12 cellular contexts compared by ENCODE assay signal in the genomic region with DNA sequence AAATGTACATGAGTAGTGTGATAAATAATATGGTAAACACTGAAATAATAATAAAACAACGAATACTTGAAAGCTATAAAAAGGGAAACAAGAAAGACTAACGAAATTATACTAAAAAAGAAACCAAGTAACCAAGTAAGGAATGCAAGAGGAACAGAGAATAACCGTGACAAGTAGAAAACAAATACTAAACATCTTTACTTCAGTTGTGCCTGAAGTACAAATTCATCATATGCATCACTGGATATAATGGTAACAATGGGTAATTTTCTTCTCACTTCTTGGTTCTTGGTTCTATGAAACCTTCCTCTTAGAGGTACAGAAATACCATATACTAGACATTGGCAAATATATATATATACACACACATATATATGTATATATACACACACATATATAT.
DNase-seq lines count a peak whose midpoint lies in the region; ATAC-seq and TF ChIP-seq lines count a peak whose summit lies in the region.
"Had no signal": no experiment of that assay in that cellular context is flagged by ENCODE, and none has a peak within 500 bp of the region (broad histone marks: within the 10 kb centered on the region; RNA-seq: fewer than 3 reads in every experiment).

No MANE protein-coding gene starts in this region.

- ATAC-seq in GM18868 (IDR thresholded peaks at IDR 0.05; ENCODE audit: unreplicated experiment) (peak; percentile 96), GM21576 (IDR thresholded peaks at IDR 0.05; ENCODE audit: unreplicated experiment) (peak; percentile 90), HG03095 (IDR thresholded peaks at IDR 0.05; ENCODE audit: unreplicated experiment) (peak; percentile 95), activated B cell treated with CpG ODN at 0.5 μM for 24 hours (ENCODE audit: low read depth) (peak; percentile 37)
- ATAC-seq: naive thymus-derived CD8-positive, alpha-beta T cell had no signal

- H3K27ac Mint-ChIP-seq in activated B cell treated with CpG ODN at 0.5 μM for 24 hours, result no peak overlapping the region
- H3K27ac Mint-ChIP-seq: activated naive CD8-positive, alpha-beta T cell had no signal

- peaks cover 4% of the 10 kb centered on the region for H3K27me3 Mint-ChIP-seq in activated B cell treated with CpG ODN at 0.5 μM for 24 hours
- H3K27me3 Mint-ChIP-seq: activated naive CD8-positive, alpha-beta T cell; naive thymus-derived CD8-positive, alpha-beta T cell had no signal

- no peaks in the 10 kb centered on the region for H3K36me3 Mint-ChIP-seq in activated B cell treated with CpG ODN at 0.5 μM for 24 hours (ENCODE audit: low read depth)
- H3K36me3 Mint-ChIP-seq: activated naive CD8-positive, alpha-beta T cell had no signal

- DNase-seq in activated B cell treated with CpG ODN at 0.5 μM for 24 hours (no peak), epidermal melanocyte (ENCODE audit: insufficient read length, low spot score) (no peak), NCI-H524 treated with DMSO at 0.1 percent for 48 hours (lab: John Stamatoyannopoulos, UW) (no peak), NCI-H2081 (lab: John Stamatoyannopoulos, UW) (no peak)
- DNase-seq in activated CD4-positive, CD25-positive, alpha-beta regulatory T cell treated with anti-CD3 and anti-CD28 coated beads, Interleukin-2, amount 50 U/mL, for 72 hours, result no peak
- DNase-seq: kidney; naive thymus-derived CD8-positive, alpha-beta T cell; NCI-H510A had no signal

- POLR2A ChIA-PET in activated B cell treated with CpG ODN at 0.5 μM for 24 hours (lab: Charles Lee), result no interaction called here

- H3K9me3 Mint-ChIP-seq in activated B cell treated with CpG ODN at 0.5 μM for 24 hours, result peaks cover 2% of the 10 kb centered on the region

- peaks cover 22% of the 10 kb centered on the region for H3K4me1 Mint-ChIP-seq in activated B cell treated with CpG ODN at 0.5 μM for 24 hours

- CTCF ChIA-PET in activated B cell treated with CpG ODN at 0.5 μM for 24 hours (lab: Charles Lee), result no interaction called here

- no peak for TF ChIP-seq CTCF in activated B cell treated with CpG ODN at 0.5 μM for 24 hours (IDR thresholded peaks at IDR 0.05)

- intact Hi-C loops in activated B cell treated with CpG ODN at 0.5 μM for 24 hours (cut with micrococcal nuclease), result no loop called here

- H3K4me3 Mint-ChIP-seq in activated B cell treated with CpG ODN at 0.5 μM for 24 hours, result no peak overlapping the region
- H3K4me3 Mint-ChIP-seq: activated naive CD8-positive, alpha-beta T cell; naive thymus-derived CD8-positive, alpha-beta T cell had no signal

Comparison
In these comparisons a context has a peak if more than half of its experiments do, and no peak if none do; other contexts are left out.
1. ATAC-seq: peak in every context shown above with its lines; median percentile 96 in GM18868; 95 in HG03095; 90 in GM21576; 37 in activated B cell treated with CpG ODN at 0.5 μM for 24 hours.